In the genomic region with DNA sequence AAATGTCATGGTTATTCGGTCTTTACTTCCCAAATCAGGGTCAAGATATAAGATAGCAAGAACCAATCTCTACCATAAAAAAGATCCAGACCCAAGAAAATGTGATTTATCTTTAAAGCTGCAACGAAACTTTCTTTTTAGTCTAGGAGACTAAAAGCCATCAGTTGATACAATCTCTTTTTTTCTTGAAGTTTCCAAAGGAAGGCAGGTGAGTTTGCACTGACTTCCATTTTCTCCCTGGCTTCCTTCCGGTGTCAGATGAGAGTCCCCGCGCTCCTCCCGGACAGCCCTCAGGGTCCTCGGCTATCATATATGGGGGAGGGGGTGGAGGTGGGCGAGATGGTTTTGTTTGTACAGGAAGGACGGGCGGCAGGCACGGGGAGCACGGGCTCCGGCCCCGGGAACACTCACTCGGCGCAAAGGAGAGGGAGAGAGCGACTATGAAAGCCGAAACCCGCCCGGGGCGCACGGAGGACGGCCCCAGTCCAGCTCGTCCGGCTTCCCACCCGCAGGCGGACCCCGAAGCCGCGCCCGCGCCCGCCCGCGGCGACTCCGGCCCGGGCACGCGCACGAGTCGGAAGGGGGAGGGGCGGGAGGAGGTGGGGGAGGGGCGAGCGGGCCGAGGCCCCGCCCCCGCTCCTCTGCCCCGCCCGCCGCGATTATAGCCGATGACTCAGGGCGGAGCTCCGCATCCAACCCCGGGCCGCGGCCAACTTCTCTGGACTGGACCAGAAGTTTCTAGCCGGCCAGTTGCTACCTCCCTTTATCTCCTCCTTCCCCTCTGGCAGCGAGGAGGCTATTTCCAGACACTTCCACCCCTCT, we compare ENCODE assay signal across 8 cellular contexts. TPM values are rescaled to one million over a fixed set of nuclear protein-coding genes. Genes with fewer than 3 reads are reported as not detected.
DNase-seq lines count a peak whose midpoint lies in the region; ATAC-seq and TF ChIP-seq lines count a peak whose summit lies in the region.

A gene (plus strand): TSS at position 689 of the 822 bp plus-strand sequence. CDS start 296 bp downstream, outside the sequence.

- H3K9me3 Mint-ChIP-seq in CD14-positive monocyte, result peaks cover 0 to 7% (median 6%) of the 10 kb centered on the region in 7 donors
- H3K9me3 Mint-ChIP-seq in activated T-cell treated with anti-CD3 and anti-CD28 coated beads, Interleukin-2, amount 50 U/mL, for 24 hours, result no peaks in the 10 kb centered on the region

- H3K27me3 Mint-ChIP-seq in CD14-positive monocyte (ENCODE audit: low read depth in 3 of 3), result peaks cover 25 to 39% (median 34%) of the 10 kb centered on the region in 3 donors
- no peaks in the 10 kb centered on the region for H3K27me3 Mint-ChIP-seq in activated T-cell treated with anti-CD3 and anti-CD28 coated beads, Interleukin-2, amount 50 U/mL, for 24 hours

- H3K27me3 ChIP-seq in PC-9 (ENCODE audit: insufficient read depth, low read depth) (no peaks in the 10 kb centered on the region), mucosa of rectum (ENCODE audit: control insufficient read depth in 2 of 2, insufficient read depth in 2 of 2, low read length in 2 of 2) (no peaks in the 10 kb centered on the region)

- peak within 1 kb of the TSS; percentile 95 for H3K4me2 ChIP-seq in PC-9

- peak within 1 kb of the TSS; percentile 88 to 95 for H3K9ac ChIP-seq in mucosa of rectum (ENCODE audit: low read depth in 1 of 2, low read length in 2 of 2)

- no peaks in the 10 kb centered on the region for H3K9me2 ChIP-seq in PC-9 (ENCODE audit: insufficient read depth)

- H3K36me3 ChIP-seq in PC-9 (ENCODE audit: low read depth) (no peaks in the 10 kb centered on the region), mucosa of rectum (ENCODE audit: control insufficient read depth in 2 of 2, insufficient read depth in 2 of 2, low read length in 2 of 2) (no peaks in the 10 kb centered on the region)

- peak within 1 kb of the TSS; percentile 96 to 97 for H3K4me3 Mint-ChIP-seq in CD14-positive monocyte
- H3K4me3 Mint-ChIP-seq in activated T-cell treated with anti-CD3 and anti-CD28 coated beads, Interleukin-2, amount 50 U/mL, for 24 hours, result peak within 1 kb of the TSS; percentile 94

- ATAC-seq in GM19324 (IDR thresholded peaks at IDR 0.05; ENCODE audit: low FRiP score, unreplicated experiment), result peak; percentile 69
- peak; percentile 34 for ATAC-seq in HG03469 (IDR thresholded peaks at IDR 0.05; ENCODE audit: unreplicated experiment)

- H3K36me3 Mint-ChIP-seq in CD14-positive monocyte, result peaks cover 10 to 12% of the 10 kb centered on the region in 2 donors
- H3K36me3 Mint-ChIP-seq in activated T-cell treated with anti-CD3 and anti-CD28 coated beads, Interleukin-2, amount 50 U/mL, for 24 hours (ENCODE audit: low read depth), result peaks cover 17% of the 10 kb centered on the region

- POLR2A ChIA-PET in PC-9 (lab: Charles Lee; ENCODE audit: unreplicated experiment), result interaction anchor here (0.5 to 1.0 kb wide), 6 partner anchors 13 to 327 kb away, joined by 3 to 10 read pairs (median 6); no protein-coding TSS in a partner anchor

- H4K20me1 ChIP-seq in PC-9 (ENCODE audit: insufficient read depth), result peaks cover 7% of the 10 kb centered on the region; the same call in 1 of the 2 replicates

- H3K27ac Mint-ChIP-seq in CD14-positive monocyte, result peak within 1 kb of the TSS in 6 of 7 donors; percentile 59 to 90 (median 87)
- peak within 1 kb of the TSS; percentile 98 for H3K27ac Mint-ChIP-seq in activated T-cell treated with anti-CD3 and anti-CD28 coated beads, Interleukin-2, amount 50 U/mL, for 24 hours

- DNase-seq in CD14-positive monocyte (ENCODE audit: low spot score) (peak; percentile 87), PC-9 (peak; percentile 73 to 78), erythroblast (lab: John Stamatoyannopoulos, UW) (peak; percentile 89 to 94)
- peak; percentile 90 for DNase-seq in activated T-cell treated with anti-CD3 and anti-CD28 coated beads, Interleukin-2, amount 50 U/mL, for 24 hours
- peak; percentile 43 to 65 for DNase-seq in stimulated activated CD8-positive, alpha-beta memory T cell treated with anti-CD3 and anti-CD28 coated beads, Interleukin-4, amount 100 ng/mL, for 4 hours (ENCODE audit: low read depth in 2 of 2, low spot score in 1 of 2)

- CTCF ChIA-PET in PC-9 (lab: Charles Lee), result interaction anchor here (0.5 to 0.6 kb wide), 3 partner anchors 24 to 61 kb away, joined by 3 to 5 read pairs (median 3); a partner anchor contains a TSS

- peaks cover 32% of the 10 kb centered on the region for H3K4me1 Mint-ChIP-seq in CD14-positive monocyte
- H3K4me1 Mint-ChIP-seq in activated T-cell treated with anti-CD3 and anti-CD28 coated beads, Interleukin-2, amount 50 U/mL, for 24 hours (ENCODE audit: low read depth), result peaks cover 45% of the 10 kb centered on the region

- TF ChIP-seq CTCF in CD14-positive monocyte (IDR thresholded peaks at IDR 0.05) (no peak), PC-9 (conservative IDR thresholded peaks at IDR 0.05) (no peak)

- peak; percentile 66 for TF ChIP-seq POLR2A in erythroblast (IDR thresholded peaks at IDR 0.05; ENCODE audit: low read length)

- H3K4me1 ChIP-seq in PC-9 (replicated peaks; ENCODE audit: insufficient read depth) (peaks cover 32% of the 10 kb centered on the region), mucosa of rectum (ENCODE audit: control insufficient read depth in 2 of 2, insufficient read depth in 2 of 2, low read length in 2 of 2) (peaks cover 12 to 26% of the 10 kb centered on the region in 2 donors)

- no peaks in the 10 kb centered on the region for H3K9me3 ChIP-seq in PC-9 (ENCODE audit: insufficient read depth, low read depth)
- no peaks in the 10 kb centered on the region for H3K9me3 ChIP-seq in mucosa of rectum (ENCODE audit: control insufficient read depth in 2 of 2, low read length in 2 of 2)

- TSS peak; percentile 77 for BruUV-seq in PC-9 (replicated peaks; lab: Mats Ljungman, UMichigan)

- peaks cover 45% of the 10 kb centered on the region for H3K79me2 ChIP-seq in PC-9 (ENCODE audit: low read depth)

- H3F3A ChIP-seq in PC-9 (ENCODE audit: insufficient read depth, low read depth), result peaks cover 11% of the 10 kb centered on the region

- intact Hi-C loops in CD14-positive monocyte (cut with micrococcal nuclease) (loop anchor here in 1 of 2 donors (5.0 kb wide), 2 partner anchors 36 to 54 kb away; a partner anchor contains a TSS), PC-9 (cut with micrococcal nuclease; ENCODE audit: unreplicated experiment) (loop anchor here (10.0 kb wide), 1 partner anchor 446 kb away; a partner anchor contains a TSS)

- peak within 1 kb of the TSS; percentile 80 for H2AFZ ChIP-seq in PC-9

- H3K27ac ChIP-seq in PC-9 (peak within 1 kb of the TSS; percentile 75), mucosa of rectum (ENCODE audit: low read depth in 2 of 2, low read length in 2 of 2) (peak within 1 kb of the TSS; percentile 88 to 89)

- peak within 1 kb of the TSS; percentile 87 for H3K4me3 ChIP-seq in PC-9
- H3K4me3 ChIP-seq in mucosa of rectum (ENCODE audit: low read length in 2 of 2), result peak within 1 kb of the TSS; percentile 84 to 87

RNA-seq across cellular contexts. Expression of the gene that starts here (rescaled TPM):
- 1 to 10 TPM; 1.0 to 2.8 TPM for polyA plus RNA-seq in CD14-positive monocyte
- total RNA-seq in PC-9 (2021), result 62.7 and 75.7 TPM in 2 replicates

Comparison
In these comparisons a context has a peak if more than half of its experiments do, and no peak if none do; other contexts are left out.
1. Peak in every context shown above with its lines: DNase-seq, ATAC-seq, H3K4me3 ChIP-seq and H3K27ac ChIP-seq.